ENCODE assay signal across 10 cellular contexts in genomic region chr5:139787257-139787567, GRCh38. TPM values are rescaled to one million over a fixed set of nuclear protein-coding genes. Genes with fewer than 3 reads are reported as not detected.
A peak's percentile ranks its signal among the peaks of the same experiment; 100 is the strongest.
DNase-seq lines count a peak whose midpoint lies in the region; ATAC-seq and TF ChIP-seq lines count a peak whose summit lies in the region.
"Had no signal": no experiment of that assay in that cellular context is flagged by ENCODE, and none has a peak within 500 bp of the region (broad histone marks: within the 10 kb centered on the region; RNA-seq: fewer than 3 reads in every experiment).

No MANE protein-coding gene starts in this region.

- H3K36me3 ChIP-seq in PC-9 (ENCODE audit: low read depth) (no peaks in the 10 kb centered on the region), esophagus muscularis mucosa (no peaks in the 10 kb centered on the region)

- H3F3A ChIP-seq in PC-9 (ENCODE audit: insufficient read depth, low read depth): no peaks in the 10 kb centered on the region

- POLR2A ChIA-PET in PC-9 (lab: Charles Lee; ENCODE audit: unreplicated experiment): interaction anchor here (0.6 kb wide), 1 partner anchor 90 kb away, joined by 4 read pairs; no protein-coding TSS in a partner anchor

- H3K9me3 Mint-ChIP-seq in stimulated activated effector memory CD8-positive, alpha-beta T cell treated with anti-CD3 and anti-CD28 coated beads, Interleukin-12 subunit alpha, Interleukin-12 subunit beta, amount 100 ng/mL, for 72 hours: no peaks in the 10 kb centered on the region

- H3K4me1 ChIP-seq in PC-9 (replicated peaks; ENCODE audit: insufficient read depth) (no peaks in the 10 kb centered on the region), esophagus muscularis mucosa (peaks cover 8 to 18% (median 17%) of the 10 kb centered on the region in 4 donors)

- H3K4me3 ChIP-seq in PC-9: no peak overlapping the region
- peak overlapping the region; percentile 60 to 72 (median 66) for H3K4me3 ChIP-seq in esophagus muscularis mucosa

- no peaks in the 10 kb centered on the region for H3K79me2 ChIP-seq in PC-9 (ENCODE audit: low read depth)

- H2AFZ ChIP-seq in PC-9: no peak overlapping the region

- 15% methylated on average over 4 of the region's 5 CpGs for WGBS in esophagus muscularis mucosa

- peaks cover 32% of the 10 kb centered on the region; the same call in 1 of the 2 replicates for H3K27me3 ChIP-seq in PC-9 (ENCODE audit: insufficient read depth, low read depth)
- peaks cover 0 to 16% (median 0%) of the 10 kb centered on the region in 4 donors for H3K27me3 ChIP-seq in esophagus muscularis mucosa
- H3K27me3 ChIP-seq: body of pancreas had no signal

- ATAC-seq in GM21390 (IDR thresholded peaks at IDR 0.05; ENCODE audit: unreplicated experiment): peak; percentile 9
- no peak for ATAC-seq in stimulated activated effector memory CD8-positive, alpha-beta T cell treated with anti-CD3 and anti-CD28 coated beads, Interleukin-12 subunit alpha, Interleukin-12 subunit beta, amount 100 ng/mL, for 72 hours

- intact Hi-C loops in PC-9 (cut with micrococcal nuclease; ENCODE audit: unreplicated experiment) (loop anchor here (1.0 to 10.0 kb wide), 6 partner anchors 57 to 570 kb away; no protein-coding TSS in a partner anchor), esophagus muscularis mucosa (cut with DNase I) (loop anchor here (1.0 to 10.0 kb wide), 3 partner anchors 77 to 368 kb away; no protein-coding TSS in a partner anchor)

- peak overlapping the region; percentile 99 for H3K4me2 ChIP-seq in PC-9

- no peak for TF ChIP-seq POLR2A in esophagus muscularis mucosa (IDR thresholded peaks at IDR 0.05; ENCODE audit: low read depth)

- peaks cover 11% of the 10 kb centered on the region for H3K4me1 Mint-ChIP-seq in stimulated activated effector memory CD8-positive, alpha-beta T cell treated with anti-CD3 and anti-CD28 coated beads, Interleukin-12 subunit alpha, Interleukin-12 subunit beta, amount 100 ng/mL, for 72 hours

- H3K9me2 ChIP-seq in PC-9 (ENCODE audit: insufficient read depth): no peaks in the 10 kb centered on the region

- no peaks in the 10 kb centered on the region for H3K9me3 ChIP-seq in PC-9 (ENCODE audit: insufficient read depth, low read depth)
- no peaks in the 10 kb centered on the region for H3K9me3 ChIP-seq in esophagus muscularis mucosa
- H3K9me3 ChIP-seq: body of pancreas had no signal

- CTCF ChIA-PET in PC-9 (lab: Charles Lee): interaction anchor here (0.6 to 2.1 kb wide), 8 partner anchors 135 to 932 kb away, joined by 3 to 31 read pairs (median 3); no protein-coding TSS in a partner anchor

- H3K4me3 Mint-ChIP-seq in stimulated activated effector memory CD8-positive, alpha-beta T cell treated with anti-CD3 and anti-CD28 coated beads, Interleukin-12 subunit alpha, Interleukin-12 subunit beta, amount 100 ng/mL, for 72 hours: peak overlapping the region; percentile 79

- H3K27ac ChIP-seq in PC-9 (no peak overlapping the region), esophagus muscularis mucosa (replicated peaks in 1 of 4) (no peak overlapping the region)

- no peaks in the 10 kb centered on the region for H4K20me1 ChIP-seq in PC-9 (ENCODE audit: insufficient read depth)

- no peaks in the 10 kb centered on the region for H3K36me3 Mint-ChIP-seq in stimulated activated effector memory CD8-positive, alpha-beta T cell treated with anti-CD3 and anti-CD28 coated beads, Interleukin-12 subunit alpha, Interleukin-12 subunit beta, amount 100 ng/mL, for 72 hours

- TF ChIP-seq EP300 in esophagus muscularis mucosa (IDR thresholded peaks at IDR 0.05): no peak

- BruUV-seq in PC-9 (replicated peaks; lab: Mats Ljungman, UMichigan): no TSS peak

- TF ChIP-seq CTCF in PC-9 (conservative IDR thresholded peaks at IDR 0.05) (no peak), esophagus muscularis mucosa (IDR thresholded peaks at IDR 0.05) (no peak)

- no peak overlapping the region for H3K27ac Mint-ChIP-seq in stimulated activated effector memory CD8-positive, alpha-beta T cell treated with anti-CD3 and anti-CD28 coated beads, Interleukin-12 subunit alpha, Interleukin-12 subunit beta, amount 100 ng/mL, for 72 hours
- H3K27ac Mint-ChIP-seq: activated CD4-positive, alpha-beta T cell treated with anti-CD3 and anti-CD28 coated beads for 36 hours had no signal

- DNase-seq in PC-9 (no peak), esophagus muscularis mucosa (ENCODE audit: extremely low spot score) (no peak), SW 1271 (lab: John Stamatoyannopoulos, UW) (no peak), kidney glomerular epithelial cell (lab: John Stamatoyannopoulos, UW) (no peak), NAMALWA (ENCODE audit: low spot score) (no peak)
- DNase-seq in stimulated activated effector memory CD8-positive, alpha-beta T cell treated with anti-CD3 and anti-CD28 coated beads, Interleukin-12 subunit alpha, Interleukin-12 subunit beta, amount 100 ng/mL, for 72 hours (ENCODE audit: low spot score in 2 of 2): no peak

RNA-seq across cellular contexts. Expression of gene PSD2, which starts 8.4 kb away (rescaled TPM):
- total RNA-seq in PC-9 (2021) (0.07 and 0.08 TPM in 2 replicates), esophagus muscularis mucosa (under 1 TPM in 3 of 4 donors, not detected in 1; under 0.01 to 0.17 (median 0.13) TPM)
- total RNA-seq: activated CD4-positive, alpha-beta T cell treated with anti-CD3 and anti-CD28 coated beads for 36 hours; fibroblast of villous mesenchyme had no signal
